14 cellular contexts compared by ENCODE assay signal in the genomic region with DNA sequence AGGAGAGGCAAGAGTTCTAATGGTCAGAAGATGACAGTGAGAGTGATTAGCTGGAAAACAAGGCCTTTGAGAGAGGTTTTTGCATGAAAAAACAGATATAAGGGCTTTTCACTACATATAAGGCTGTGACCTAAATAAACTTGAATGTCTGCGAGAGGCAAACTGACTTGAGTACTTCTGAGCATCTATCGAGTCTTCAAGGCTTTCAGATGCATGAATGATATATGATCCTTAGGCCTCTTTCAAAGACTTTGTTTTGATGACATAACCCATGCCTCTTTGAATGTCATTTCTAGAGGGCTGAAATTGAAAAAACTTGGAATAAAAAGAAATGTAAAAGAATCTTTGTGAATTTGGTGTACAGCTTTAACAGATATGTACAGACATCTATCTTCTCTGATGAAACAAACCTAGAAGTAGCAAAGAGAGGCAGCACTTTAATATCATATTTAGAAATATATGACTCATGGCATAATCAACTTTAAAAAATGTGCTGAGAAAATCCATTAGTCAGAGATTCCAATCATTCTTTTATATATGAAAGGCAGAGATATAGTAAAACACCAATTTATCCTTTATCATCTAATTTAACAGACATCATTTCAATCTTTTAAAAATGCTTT.
DNase-seq lines count a peak whose midpoint lies in the region; ATAC-seq and TF ChIP-seq lines count a peak whose summit lies in the region.
"Had no signal": no experiment of that assay in that cellular context is flagged by ENCODE, and none has a peak within 500 bp of the region (broad histone marks: within the 10 kb centered on the region; RNA-seq: fewer than 3 reads in every experiment).

No MANE protein-coding gene starts in this region.

- H3K36me3 ChIP-seq in HEK293 (ENCODE audit: control insufficient read depth in 2 of 2, insufficient read depth in 1 of 2, low read length in 2 of 2) (no peaks in the 10 kb centered on the region), SJSA1 (no peaks in the 10 kb centered on the region)

- H3K27ac ChIP-seq in HEK293 (ENCODE audit: extremely low read depth, low read depth, low read length) (no peak overlapping the region), SJSA1 (0 out of 2 replicates have a peak overlapping the region, but pooled peaks have one; percentile 1), temporal lobe (ENCODE audit: low read depth, low read length) (peak overlapping the region; percentile 80)

- CTCF ChIA-PET in HEK293 (lab: Yijun Ruan, JAX) = no interaction called here

- peak in 1 of 2 experiments; percentile 31 for DNase-seq in SJSA1 (ENCODE audit: low read depth in 1 of 2, low spot score in 2 of 2)
- DNase-seq in fibroblast of mammary gland (ENCODE audit: low read depth) = peak; percentile 33
- no peak for DNase-seq in NCI-H2171 (lab: John Stamatoyannopoulos, UW)
- DNase-seq in OCI-M2 (lab: John Stamatoyannopoulos, UW; ENCODE audit: unreplicated experiment) = no peak
- no peak for DNase-seq in DMS 273 (lab: John Stamatoyannopoulos, UW; ENCODE audit: unreplicated experiment)
- DNase-seq: activated CD8-positive, alpha-beta memory T cell treated with anti-CD3 and anti-CD28 coated beads, Interleukin-2, amount 10 ng/mL, durations not matched to agents 7 days and 5 days; cortex of kidney; left cardiac atrium; naive thymus-derived CD8-positive, alpha-beta T cell; NCI-H524 treated with DMSO at 0.1 percent for 48 hours; right cardiac atrium had no signal

- peaks cover 5% of the 10 kb centered on the region; the same call in 1 of the 2 replicates for H3K4me1 ChIP-seq in HEK293 (ENCODE audit: control insufficient read depth, insufficient read depth, low read length)
- peaks cover 56% of the 10 kb centered on the region for H3K4me1 ChIP-seq in SJSA1 (replicated peaks)

- POLR2A ChIA-PET in HEK293 (lab: Yijun Ruan, JAX) = no interaction called here

- TF ChIP-seq CTCF in HEK293 (tag by site-specific recombination; IDR thresholded peaks at IDR 0.05) = no peak
- TF ChIP-seq CTCF in fibroblast of mammary gland (conservative IDR thresholded peaks at IDR 0.05; ENCODE audit: control insufficient read depth, insufficient read depth, low read depth, low read length) = no peak

- ATAC-seq in GM19324 (IDR thresholded peaks at IDR 0.05; ENCODE audit: low FRiP score, unreplicated experiment) = no peak
- ATAC-seq: activated CD8-positive, alpha-beta memory T cell treated with anti-CD3 and anti-CD28 coated beads, Interleukin-2, amount 10 ng/mL, durations not matched to agents 7 days and 5 days; naive thymus-derived CD8-positive, alpha-beta T cell had no signal

- no peak overlapping the region for H3K4me3 ChIP-seq in HEK293 (ENCODE audit: low read depth, low read length)
- no peak overlapping the region for H3K4me3 ChIP-seq in SJSA1
- no peak overlapping the region for H3K4me3 ChIP-seq in fibroblast of mammary gland (ENCODE audit: control insufficient read depth, low read depth, low read length)

- no peaks in the 10 kb centered on the region for H3K9me3 ChIP-seq in HEK293 (ENCODE audit: control insufficient read depth, insufficient read depth, low read depth, low read length)
- H3K9me3 ChIP-seq in SJSA1 (replicated peaks) = no peaks in the 10 kb centered on the region

- H3K27me3 ChIP-seq in SJSA1 (replicated peaks) = no peaks in the 10 kb centered on the region

TF ChIP-seq in HEK293, 187 proteins besides CTCF, POLR2A, EP300 and RAD21:
- TF ChIP-seq ATF2 (tag by site-specific recombination; IDR thresholded peaks at IDR 0.05; ENCODE audit: low read depth) = 0 out of 2 replicates have a peak, but pooled peaks have one; percentile 9
- TF ChIP-seq ZNF394 (tag by site-specific recombination; IDR thresholded peaks at IDR 0.05; ENCODE audit: borderline replicate concordance) = no peak
